1 cellular context compared by ENCODE assay signal in the genomic region with DNA sequence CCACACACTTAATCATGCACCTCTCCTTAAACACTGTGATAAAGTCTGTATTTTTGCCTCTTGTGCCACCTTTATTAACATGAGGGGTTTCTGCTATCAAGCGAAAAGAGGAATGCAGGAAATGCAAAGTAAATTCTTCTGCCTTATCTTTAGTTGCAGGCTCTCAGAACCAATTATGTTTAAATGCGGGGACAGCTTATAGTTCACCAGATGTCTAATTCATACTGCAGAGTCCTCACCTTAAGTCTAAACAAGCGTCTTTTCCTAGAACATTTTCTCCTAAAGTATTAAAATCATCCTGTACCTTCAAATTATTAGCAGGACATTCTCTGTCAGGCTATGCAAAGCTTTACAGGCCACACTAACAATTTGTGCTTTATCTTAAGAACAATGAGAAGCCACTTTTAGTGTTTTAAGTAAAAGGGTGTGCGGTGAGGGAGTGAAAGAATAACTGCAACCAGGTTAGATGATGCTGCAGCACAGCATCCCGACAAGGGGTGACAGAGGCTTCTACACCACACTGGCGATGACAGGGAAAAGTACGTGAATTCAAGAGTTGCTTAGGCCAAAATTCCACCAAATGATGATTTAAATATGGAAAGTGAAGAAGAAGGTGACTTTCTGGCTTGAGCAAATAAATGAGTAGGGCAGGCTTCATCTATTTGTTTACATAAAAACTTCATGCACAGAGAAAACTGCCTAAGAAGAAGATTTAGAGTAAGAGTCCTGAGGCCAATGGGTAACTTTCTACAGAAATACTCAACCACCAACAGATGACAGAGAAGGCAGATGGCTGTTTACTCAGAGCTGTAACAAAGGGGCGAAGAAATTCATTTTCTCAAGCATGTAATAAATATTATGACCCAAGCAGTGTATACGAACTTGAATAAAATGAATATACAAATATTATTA.
TF ChIP-seq lines count a peak whose summit lies in the region.

No MANE protein-coding gene starts in this region.

TF ChIP-seq in K562, 482 proteins besides CTCF, POLR2A, EP300 and RAD21 (continued from another document and continues in another):
- TF ChIP-seq, protein P1, sequence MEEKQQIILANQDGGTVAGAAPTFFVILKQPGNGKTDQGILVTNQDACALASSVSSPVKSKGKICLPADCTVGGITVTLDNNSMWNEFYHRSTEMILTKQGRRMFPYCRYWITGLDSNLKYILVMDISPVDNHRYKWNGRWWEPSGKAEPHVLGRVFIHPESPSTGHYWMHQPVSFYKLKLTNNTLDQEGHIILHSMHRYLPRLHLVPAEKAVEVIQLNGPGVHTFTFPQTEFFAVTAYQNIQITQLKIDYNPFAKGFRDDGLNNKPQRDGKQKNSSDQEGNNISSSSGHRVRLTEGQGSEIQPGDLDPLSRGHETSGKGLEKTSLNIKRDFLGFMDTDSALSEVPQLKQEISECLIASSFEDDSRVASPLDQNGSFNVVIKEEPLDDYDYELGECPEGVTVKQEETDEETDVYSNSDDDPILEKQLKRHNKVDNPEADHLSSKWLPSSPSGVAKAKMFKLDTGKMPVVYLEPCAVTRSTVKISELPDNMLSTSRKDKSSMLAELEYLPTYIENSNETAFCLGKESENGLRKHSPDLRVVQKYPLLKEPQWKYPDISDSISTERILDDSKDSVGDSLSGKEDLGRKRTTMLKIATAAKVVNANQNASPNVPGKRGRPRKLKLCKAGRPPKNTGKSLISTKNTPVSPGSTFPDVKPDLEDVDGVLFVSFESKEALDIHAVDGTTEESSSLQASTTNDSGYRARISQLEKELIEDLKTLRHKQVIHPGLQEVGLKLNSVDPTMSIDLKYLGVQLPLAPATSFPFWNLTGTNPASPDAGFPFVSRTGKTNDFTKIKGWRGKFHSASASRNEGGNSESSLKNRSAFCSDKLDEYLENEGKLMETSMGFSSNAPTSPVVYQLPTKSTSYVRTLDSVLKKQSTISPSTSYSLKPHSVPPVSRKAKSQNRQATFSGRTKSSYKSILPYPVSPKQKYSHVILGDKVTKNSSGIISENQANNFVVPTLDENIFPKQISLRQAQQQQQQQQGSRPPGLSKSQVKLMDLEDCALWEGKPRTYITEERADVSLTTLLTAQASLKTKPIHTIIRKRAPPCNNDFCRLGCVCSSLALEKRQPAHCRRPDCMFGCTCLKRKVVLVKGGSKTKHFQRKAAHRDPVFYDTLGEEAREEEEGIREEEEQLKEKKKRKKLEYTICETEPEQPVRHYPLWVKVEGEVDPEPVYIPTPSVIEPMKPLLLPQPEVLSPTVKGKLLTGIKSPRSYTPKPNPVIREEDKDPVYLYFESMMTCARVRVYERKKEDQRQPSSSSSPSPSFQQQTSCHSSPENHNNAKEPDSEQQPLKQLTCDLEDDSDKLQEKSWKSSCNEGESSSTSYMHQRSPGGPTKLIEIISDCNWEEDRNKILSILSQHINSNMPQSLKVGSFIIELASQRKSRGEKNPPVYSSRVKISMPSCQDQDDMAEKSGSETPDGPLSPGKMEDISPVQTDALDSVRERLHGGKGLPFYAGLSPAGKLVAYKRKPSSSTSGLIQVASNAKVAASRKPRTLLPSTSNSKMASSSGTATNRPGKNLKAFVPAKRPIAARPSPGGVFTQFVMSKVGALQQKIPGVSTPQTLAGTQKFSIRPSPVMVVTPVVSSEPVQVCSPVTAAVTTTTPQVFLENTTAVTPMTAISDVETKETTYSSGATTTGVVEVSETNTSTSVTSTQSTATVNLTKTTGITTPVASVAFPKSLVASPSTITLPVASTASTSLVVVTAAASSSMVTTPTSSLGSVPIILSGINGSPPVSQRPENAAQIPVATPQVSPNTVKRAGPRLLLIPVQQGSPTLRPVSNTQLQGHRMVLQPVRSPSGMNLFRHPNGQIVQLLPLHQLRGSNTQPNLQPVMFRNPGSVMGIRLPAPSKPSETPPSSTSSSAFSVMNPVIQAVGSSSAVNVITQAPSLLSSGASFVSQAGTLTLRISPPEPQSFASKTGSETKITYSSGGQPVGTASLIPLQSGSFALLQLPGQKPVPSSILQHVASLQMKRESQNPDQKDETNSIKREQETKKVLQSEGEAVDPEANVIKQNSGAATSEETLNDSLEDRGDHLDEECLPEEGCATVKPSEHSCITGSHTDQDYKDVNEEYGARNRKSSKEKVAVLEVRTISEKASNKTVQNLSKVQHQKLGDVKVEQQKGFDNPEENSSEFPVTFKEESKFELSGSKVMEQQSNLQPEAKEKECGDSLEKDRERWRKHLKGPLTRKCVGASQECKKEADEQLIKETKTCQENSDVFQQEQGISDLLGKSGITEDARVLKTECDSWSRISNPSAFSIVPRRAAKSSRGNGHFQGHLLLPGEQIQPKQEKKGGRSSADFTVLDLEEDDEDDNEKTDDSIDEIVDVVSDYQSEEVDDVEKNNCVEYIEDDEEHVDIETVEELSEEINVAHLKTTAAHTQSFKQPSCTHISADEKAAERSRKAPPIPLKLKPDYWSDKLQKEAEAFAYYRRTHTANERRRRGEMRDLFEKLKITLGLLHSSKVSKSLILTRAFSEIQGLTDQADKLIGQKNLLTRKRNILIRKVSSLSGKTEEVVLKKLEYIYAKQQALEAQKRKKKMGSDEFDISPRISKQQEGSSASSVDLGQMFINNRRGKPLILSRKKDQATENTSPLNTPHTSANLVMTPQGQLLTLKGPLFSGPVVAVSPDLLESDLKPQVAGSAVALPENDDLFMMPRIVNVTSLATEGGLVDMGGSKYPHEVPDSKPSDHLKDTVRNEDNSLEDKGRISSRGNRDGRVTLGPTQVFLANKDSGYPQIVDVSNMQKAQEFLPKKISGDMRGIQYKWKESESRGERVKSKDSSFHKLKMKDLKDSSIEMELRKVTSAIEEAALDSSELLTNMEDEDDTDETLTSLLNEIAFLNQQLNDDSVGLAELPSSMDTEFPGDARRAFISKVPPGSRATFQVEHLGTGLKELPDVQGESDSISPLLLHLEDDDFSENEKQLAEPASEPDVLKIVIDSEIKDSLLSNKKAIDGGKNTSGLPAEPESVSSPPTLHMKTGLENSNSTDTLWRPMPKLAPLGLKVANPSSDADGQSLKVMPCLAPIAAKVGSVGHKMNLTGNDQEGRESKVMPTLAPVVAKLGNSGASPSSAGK (IDR thresholded peaks at IDR 0.05), result no peak
- no peak for TF ChIP-seq CBX2 (IDR thresholded peaks at IDR 0.05; ENCODE audit: insufficient read depth, low read length, poor library complexity, severe bottlenecking)
- TF ChIP-seq ZNF79 (CRISPR knock-in tag; IDR thresholded peaks at IDR 0.05; ENCODE audit: low read depth), result no peak
- no peak for TF ChIP-seq ZNF76 (CRISPR knock-in tag; IDR thresholded peaks at IDR 0.05; ENCODE audit: borderline replicate concordance)
- TF ChIP-seq, protein P2, sequence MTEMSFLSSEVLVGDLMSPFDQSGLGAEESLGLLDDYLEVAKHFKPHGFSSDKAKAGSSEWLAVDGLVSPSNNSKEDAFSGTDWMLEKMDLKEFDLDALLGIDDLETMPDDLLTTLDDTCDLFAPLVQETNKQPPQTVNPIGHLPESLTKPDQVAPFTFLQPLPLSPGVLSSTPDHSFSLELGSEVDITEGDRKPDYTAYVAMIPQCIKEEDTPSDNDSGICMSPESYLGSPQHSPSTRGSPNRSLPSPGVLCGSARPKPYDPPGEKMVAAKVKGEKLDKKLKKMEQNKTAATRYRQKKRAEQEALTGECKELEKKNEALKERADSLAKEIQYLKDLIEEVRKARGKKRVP (CRISPR knock-in tag; IDR thresholded peaks at IDR 0.05), result no peak
- TF ChIP-seq GTF2A2 (tag; IDR thresholded peaks at IDR 0.05), result no peak
- TF ChIP-seq, protein P3, sequence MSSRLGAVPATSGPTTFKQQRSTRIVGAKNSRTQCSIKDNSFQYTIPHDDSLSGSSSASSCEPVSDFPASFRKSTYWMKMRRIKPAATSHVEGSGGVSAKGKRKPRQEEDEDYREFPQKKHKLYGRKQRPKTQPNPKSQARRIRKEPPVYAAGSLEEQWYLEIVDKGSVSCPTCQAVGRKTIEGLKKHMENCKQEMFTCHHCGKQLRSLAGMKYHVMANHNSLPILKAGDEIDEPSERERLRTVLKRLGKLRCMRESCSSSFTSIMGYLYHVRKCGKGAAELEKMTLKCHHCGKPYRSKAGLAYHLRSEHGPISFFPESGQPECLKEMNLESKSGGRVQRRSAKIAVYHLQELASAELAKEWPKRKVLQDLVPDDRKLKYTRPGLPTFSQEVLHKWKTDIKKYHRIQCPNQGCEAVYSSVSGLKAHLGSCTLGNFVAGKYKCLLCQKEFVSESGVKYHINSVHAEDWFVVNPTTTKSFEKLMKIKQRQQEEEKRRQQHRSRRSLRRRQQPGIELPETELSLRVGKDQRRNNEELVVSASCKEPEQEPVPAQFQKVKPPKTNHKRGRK (tag; IDR thresholded peaks at IDR 0.05), result no peak
- TF ChIP-seq BHLHE40 (IDR thresholded peaks at IDR 0.05; ENCODE audit: low read length), result no peak
- TF ChIP-seq NR1H2 (CRISPR knock-in tag; IDR thresholded peaks at IDR 0.05), result no peak
- no peak for TF ChIP-seq HCFC1 (IDR thresholded peaks at IDR 0.05; ENCODE audit: low read depth, low read length)
- peak; percentile 17 for TF ChIP-seq NFYB (IDR thresholded peaks at IDR 0.05; ENCODE audit: extremely low read depth, insufficient read length)
- no peak for TF ChIP-seq CBFB (CRISPR knock-in tag; IDR thresholded peaks at IDR 0.05)
- TF ChIP-seq, protein P4, sequence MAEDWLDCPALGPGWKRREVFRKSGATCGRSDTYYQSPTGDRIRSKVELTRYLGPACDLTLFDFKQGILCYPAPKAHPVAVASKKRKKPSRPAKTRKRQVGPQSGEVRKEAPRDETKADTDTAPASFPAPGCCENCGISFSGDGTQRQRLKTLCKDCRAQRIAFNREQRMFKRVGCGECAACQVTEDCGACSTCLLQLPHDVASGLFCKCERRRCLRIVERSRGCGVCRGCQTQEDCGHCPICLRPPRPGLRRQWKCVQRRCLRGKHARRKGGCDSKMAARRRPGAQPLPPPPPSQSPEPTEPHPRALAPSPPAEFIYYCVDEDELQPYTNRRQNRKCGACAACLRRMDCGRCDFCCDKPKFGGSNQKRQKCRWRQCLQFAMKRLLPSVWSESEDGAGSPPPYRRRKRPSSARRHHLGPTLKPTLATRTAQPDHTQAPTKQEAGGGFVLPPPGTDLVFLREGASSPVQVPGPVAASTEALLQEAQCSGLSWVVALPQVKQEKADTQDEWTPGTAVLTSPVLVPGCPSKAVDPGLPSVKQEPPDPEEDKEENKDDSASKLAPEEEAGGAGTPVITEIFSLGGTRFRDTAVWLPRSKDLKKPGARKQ (CRISPR knock-in tag; IDR thresholded peaks at IDR 0.05), result no peak
- TF ChIP-seq HMGN3 (IDR thresholded peaks at IDR 0.05; ENCODE audit: borderline replicate concordance, extremely low read depth, insufficient read length, low read depth, low read length), result no peak
- peak; percentile 94 for TF ChIP-seq PML (IDR thresholded peaks at IDR 0.05; ENCODE audit: low read length)
- TF ChIP-seq MYC (IDR thresholded peaks at IDR 0.05; ENCODE audit: low read depth, low read length), result no peak
- no peak for TF ChIP-seq MYC (CRISPR knock-in tag; IDR thresholded peaks at IDR 0.05; ENCODE audit: borderline replicate concordance, low read depth)
- TF ChIP-seq FOXA1 (IDR thresholded peaks at IDR 0.05; ENCODE audit: borderline replicate concordance), result no peak
- no peak for TF ChIP-seq ZNF75A (CRISPR knock-in tag; IDR thresholded peaks at IDR 0.05)
- TF ChIP-seq ZBTB1 (CRISPR knock-in tag; IDR thresholded peaks at IDR 0.05; ENCODE audit: borderline replicate concordance, low read depth), result no peak
- TF ChIP-seq ZNF583 (CRISPR knock-in tag; IDR thresholded peaks at IDR 0.05), result no peak
- TF ChIP-seq, protein P5, sequence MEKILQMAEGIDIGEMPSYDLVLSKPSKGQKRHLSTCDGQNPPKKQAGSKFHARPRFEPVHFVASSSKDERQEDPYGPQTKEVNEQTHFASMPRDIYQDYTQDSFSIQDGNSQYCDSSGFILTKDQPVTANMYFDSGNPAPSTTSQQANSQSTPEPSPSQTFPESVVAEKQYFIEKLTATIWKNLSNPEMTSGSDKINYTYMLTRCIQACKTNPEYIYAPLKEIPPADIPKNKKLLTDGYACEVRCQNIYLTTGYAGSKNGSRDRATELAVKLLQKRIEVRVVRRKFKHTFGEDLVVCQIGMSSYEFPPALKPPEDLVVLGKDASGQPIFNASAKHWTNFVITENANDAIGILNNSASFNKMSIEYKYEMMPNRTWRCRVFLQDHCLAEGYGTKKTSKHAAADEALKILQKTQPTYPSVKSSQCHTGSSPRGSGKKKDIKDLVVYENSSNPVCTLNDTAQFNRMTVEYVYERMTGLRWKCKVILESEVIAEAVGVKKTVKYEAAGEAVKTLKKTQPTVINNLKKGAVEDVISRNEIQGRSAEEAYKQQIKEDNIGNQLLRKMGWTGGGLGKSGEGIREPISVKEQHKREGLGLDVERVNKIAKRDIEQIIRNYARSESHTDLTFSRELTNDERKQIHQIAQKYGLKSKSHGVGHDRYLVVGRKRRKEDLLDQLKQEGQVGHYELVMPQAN (IDR thresholded peaks at IDR 0.05; ENCODE audit: borderline replicate concordance), result no peak
- no peak for TF ChIP-seq TAF9B (IDR thresholded peaks at IDR 0.05; ENCODE audit: partially characterized antibody)
- TF ChIP-seq NUFIP1 (IDR thresholded peaks at IDR 0.05; ENCODE audit: partially characterized antibody), result no peak
- TF ChIP-seq GATAD2A (IDR thresholded peaks at IDR 0.05), result no peak
- TF ChIP-seq TSC22D4 (tag; IDR thresholded peaks at IDR 0.05), result no peak
- TF ChIP-seq ZNF444 (CRISPR knock-in tag; IDR thresholded peaks at IDR 0.05), result no peak; the same call in 1 of the 2 replicates
- TF ChIP-seq ZNF134 (CRISPR knock-in tag; conservative IDR thresholded peaks at IDR 0.05), result no peak
- TF ChIP-seq CHD4 (IDR thresholded peaks at IDR 0.05; ENCODE audit: insufficient read depth, insufficient replicate concordance, low read depth, low read length, poor library complexity, severe bottlenecking), result no peak
- TF ChIP-seq NR2C1 (IDR thresholded peaks at IDR 0.05), result no peak
- no peak for TF ChIP-seq NR2C1 (tag; IDR thresholded peaks at IDR 0.05)
